In the genomic region with DNA sequence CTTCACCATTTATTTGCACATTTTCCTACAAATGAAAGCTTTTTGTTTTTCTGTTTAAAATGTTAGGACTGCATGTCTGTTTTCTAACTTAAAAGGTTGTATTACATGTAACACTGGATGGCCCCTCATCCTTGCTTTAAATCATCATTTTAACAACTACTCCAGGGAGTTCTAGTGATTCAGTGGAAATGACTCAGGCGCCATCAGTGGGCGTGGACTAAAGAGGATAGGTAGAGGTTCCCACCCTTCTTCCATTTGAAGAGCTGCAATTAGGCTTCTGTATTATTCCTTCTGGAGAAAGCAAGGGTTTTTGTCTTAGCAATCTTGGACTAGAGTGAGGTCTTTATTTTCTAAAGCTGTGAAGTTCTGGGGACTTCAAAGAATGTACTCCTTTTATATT, we compare ENCODE assay signal across 14 cellular contexts.
"Had no signal": no experiment of that assay in that cellular context is flagged by ENCODE, and none has a peak within 500 bp of the region (broad histone marks: within the 10 kb centered on the region; RNA-seq: fewer than 3 reads in every experiment).

No MANE protein-coding gene starts in this region.

- H3K36me3 ChIP-seq: cardiac muscle cell, left lung, upper lobe of right lung had no signal

- H3K27ac ChIP-seq: cardiac muscle cell, left lung, upper lobe of right lung, VCaP had no signal

- H3K4me3 ChIP-seq: cardiac muscle cell, left lung, upper lobe of right lung had no signal

- H3K9me3 ChIP-seq: left lung, upper lobe of right lung had no signal

- DNase-seq: activated CD4-positive, alpha-beta T cell treated with anti-CD3 and anti-CD28 coated beads, Interleukin-2, amount 50 U/mL, for 4 hours; activated CD4-positive, CD25-positive, alpha-beta regulatory T cell treated with anti-CD3 and anti-CD28 coated beads, Interleukin-2, amount 50 U/mL, for 72 hours; activated effector memory CD4-positive, alpha-beta T cell treated with anti-CD3 and anti-CD28 coated beads, Interleukin-2, amount 50 U/mL, for 16 hours; activated T-cell treated with anti-CD3 and anti-CD28 coated beads, Interleukin-2, amount 50 U/mL, for 72 hours; effector CD8-positive, alpha-beta T cell; kidney; left lung; nephron progenitor cell; stimulated activated naive B cell treated with anti-CD40 and anti-IgM and Interleukin-4, amounts not matched to agents 10 μg/mL and 1 μg/mL and 100 μg/mL, for 72 hours; T-helper 17 cell; upper lobe of right lung had no signal

- ATAC-seq: activated T-cell treated with anti-CD3 and anti-CD28 coated beads, Interleukin-2, amount 50 U/mL, for 72 hours; left lung; sciatic nerve; stimulated activated naive B cell treated with anti-CD40 and anti-IgM and Interleukin-4, amounts not matched to agents 10 μg/mL and 1 μg/mL and 100 μg/mL, for 72 hours; T-helper 17 cell; upper lobe of right lung had no signal

- H3K4me1 ChIP-seq: left lung, upper lobe of right lung had no signal

- H3K27me3 ChIP-seq: cardiac muscle cell, left lung, upper lobe of right lung had no signal
